Comparison of ENCODE assay signal across 25 cellular contexts in the genomic region with DNA sequence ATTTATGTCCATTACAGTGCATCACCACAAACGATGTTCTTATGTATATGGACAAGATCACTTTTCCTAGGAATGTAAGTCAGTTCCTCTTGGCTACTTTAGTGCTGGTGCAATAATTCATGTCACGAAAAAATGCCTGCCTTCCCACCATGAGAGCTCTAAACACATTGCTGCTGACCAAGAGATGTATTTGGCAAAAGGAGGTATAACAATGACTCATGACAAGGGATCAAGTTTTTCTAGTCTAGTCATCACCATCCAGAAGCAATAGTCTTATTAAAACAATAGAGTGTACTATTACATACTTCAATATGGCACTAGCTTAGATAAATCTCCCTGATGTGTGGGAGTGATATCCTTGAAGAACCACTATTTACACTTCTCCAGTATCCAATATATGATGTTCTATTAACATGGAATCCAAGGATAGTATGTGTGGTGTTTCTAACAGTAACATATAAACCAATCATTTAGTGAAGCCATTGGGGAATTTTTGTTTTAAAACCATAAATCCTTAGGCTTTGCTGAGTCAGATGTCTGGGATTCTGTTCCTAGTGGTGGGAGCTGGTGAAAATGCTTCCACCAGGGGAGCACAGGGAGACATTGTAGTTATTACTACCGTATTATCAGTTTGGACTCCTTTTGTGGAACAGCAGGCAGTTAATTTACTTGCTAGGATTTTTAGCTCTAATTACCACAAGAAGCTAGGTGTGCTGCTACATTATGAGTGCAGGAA.
DNase-seq lines count a peak whose midpoint lies in the region; ATAC-seq, FAIRE-seq and TF ChIP-seq lines count a peak whose summit lies in the region.
"Had no signal": no experiment of that assay in that cellular context is flagged by ENCODE, and none has a peak within 500 bp of the region (broad histone marks: within the 10 kb centered on the region; RNA-seq: fewer than 3 reads in every experiment).

No MANE protein-coding gene starts in this region.

- H3K79me2 ChIP-seq in astrocyte (ENCODE audit: insufficient read depth, low read length), result no peaks in the 10 kb centered on the region

- TF ChIP-seq POLR2A in A549 (IDR thresholded peaks at IDR 0.05; ENCODE audit: low read length), result no peak

- H3K27ac ChIP-seq in A549, result peak overlapping the region in 1 of 2 experiments; percentile 47; a peak in 1 of 6 replicates
- H3K27ac ChIP-seq in astrocyte (ENCODE audit: low read depth, low read length), result peak overlapping the region; percentile 34
- H3K27ac ChIP-seq: HL-60, stomach had no signal

- no peak overlapping the region for H3K4me3 Mint-ChIP-seq in astrocyte (ENCODE audit: unreplicated experiment)
- no peak overlapping the region for H3K4me3 Mint-ChIP-seq in natural killer cell
- H3K4me3 Mint-ChIP-seq: activated CD4-positive, alpha-beta memory T cell treated with anti-CD3 and anti-CD28 coated beads, Interleukin-2, amount 10 ng/mL, durations not matched to agents 7 days and 5 days; central memory CD8-positive, alpha-beta T cell; immature natural killer cell; natural killer cell treated with Interleukin-12 subunit alpha and Interleukin-12 subunit beta and Interleukin-15 and Interleukin-18, amount 100 ng/mL, for 72 hours had no signal

- no peaks in the 10 kb centered on the region for H3K36me3 Mint-ChIP-seq in astrocyte (ENCODE audit: low read depth, unreplicated experiment)
- no peaks in the 10 kb centered on the region for H3K36me3 Mint-ChIP-seq in natural killer cell
- H3K36me3 Mint-ChIP-seq: immature natural killer cell; natural killer cell treated with Interleukin-12 subunit alpha and Interleukin-12 subunit beta and Interleukin-15 and Interleukin-18, amount 100 ng/mL, for 72 hours had no signal

- peaks cover 6% of the 10 kb centered on the region for H3K4me1 Mint-ChIP-seq in astrocyte (ENCODE audit: low read depth, unreplicated experiment)
- no peaks in the 10 kb centered on the region for H3K4me1 Mint-ChIP-seq in natural killer cell
- H3K4me1 Mint-ChIP-seq: activated CD4-positive, alpha-beta memory T cell treated with anti-CD3 and anti-CD28 coated beads, Interleukin-2, amount 10 ng/mL, durations not matched to agents 7 days and 5 days; central memory CD8-positive, alpha-beta T cell; immature natural killer cell had no signal

- peak overlapping the region; percentile 38 for H3K27ac Mint-ChIP-seq in astrocyte (ENCODE audit: unreplicated experiment)
- no peak overlapping the region for H3K27ac Mint-ChIP-seq in natural killer cell
- H3K27ac Mint-ChIP-seq: activated CD4-positive, alpha-beta memory T cell treated with anti-CD3 and anti-CD28 coated beads, Interleukin-2, amount 10 ng/mL, durations not matched to agents 7 days and 5 days; immature natural killer cell; natural killer cell treated with Interleukin-12 subunit alpha and Interleukin-12 subunit beta and Interleukin-15 and Interleukin-18, amount 100 ng/mL, for 72 hours had no signal

- TF ChIP-seq RAD21 in A549 (conservative IDR thresholded peaks at IDR 0.05 in 1 of 2, IDR thresholded peaks at IDR 0.05 in 1 of 2), result no peak

- POLR2A ChIA-PET in A549 (lab: Yijun Ruan, JAX), result no interaction called here

- H3K9me3 Mint-ChIP-seq in astrocyte (ENCODE audit: unreplicated experiment), result no peaks in the 10 kb centered on the region
- peaks cover 3 to 5% of the 10 kb centered on the region in 2 donors for H3K9me3 Mint-ChIP-seq in natural killer cell

- ATAC-seq in A549 (peak; percentile 74 to 80; a peak in 4 of 6 replicates), GM21737 (IDR thresholded peaks at IDR 0.05; ENCODE audit: unreplicated experiment) (no peak), natural killer cell (no peak), GM18870 (IDR thresholded peaks at IDR 0.05; ENCODE audit: unreplicated experiment) (no peak)
- ATAC-seq: natural killer cell treated with Interleukin-12 subunit alpha and Interleukin-12 subunit beta and Interleukin-15 and Interleukin-18, amount 100 ng/mL, for 72 hours; SK-N-SH treated with all-trans-retinoic acid at 6 μM for 48 hours had no signal

- FAIRE-seq in A549 (lab: Jason Lieb, UNC), result peak; percentile 23
- FAIRE-seq in HTR-8/SVneo (lab: Jason Lieb, UNC), result peak; percentile 42
- no peak for FAIRE-seq in astrocyte (lab: Jason Lieb, UNC)
- FAIRE-seq: GM12891, TTC549 had no signal

- no peaks in the 10 kb centered on the region for H4K20me1 ChIP-seq in astrocyte (ENCODE audit: insufficient read depth, low read length)

- TF ChIP-seq CTCF in A549 (IDR thresholded peaks at IDR 0.05) (no peak), astrocyte (IDR thresholded peaks at IDR 0.05; ENCODE audit: insufficient read depth, low read depth, low read length) (peak; percentile 4), foreskin fibroblast (IDR thresholded peaks at IDR 0.05; ENCODE audit: low read depth, low read length) (no peak), natural killer cell (IDR thresholded peaks at IDR 0.05) (no peak)

- H3K9me3 ChIP-seq in A549 (no peaks in the 10 kb centered on the region; the same call in 2 of the 3 replicates), astrocyte (ENCODE audit: insufficient read depth, low read depth, low read length) (peaks cover 2% of the 10 kb centered on the region)

- H3K4me2 ChIP-seq in A549 (0 out of 3 replicates have a peak overlapping the region, but pooled peaks have one; percentile 7), astrocyte (ENCODE audit: low read length) (peak overlapping the region; percentile 26)

- H3K27me3 Mint-ChIP-seq in astrocyte (ENCODE audit: low read depth, unreplicated experiment), result no peaks in the 10 kb centered on the region
- no peaks in the 10 kb centered on the region for H3K27me3 Mint-ChIP-seq in natural killer cell (ENCODE audit: low read depth in 2 of 2)
- H3K27me3 Mint-ChIP-seq: activated CD4-positive, alpha-beta memory T cell treated with anti-CD3 and anti-CD28 coated beads, Interleukin-2, amount 10 ng/mL, durations not matched to agents 7 days and 5 days; central memory CD8-positive, alpha-beta T cell; natural killer cell treated with Interleukin-12 subunit alpha and Interleukin-12 subunit beta and Interleukin-15 and Interleukin-18, amount 100 ng/mL, for 72 hours had no signal

- no peak overlapping the region for H3K4me3 ChIP-seq in A549
- no peak overlapping the region for H3K4me3 ChIP-seq in astrocyte (ENCODE audit: insufficient read depth, low read depth, low read length)
- no peak overlapping the region for H3K4me3 ChIP-seq in foreskin fibroblast (ENCODE audit: low read depth in 1 of 2, low read length in 2 of 2)
- H3K4me3 ChIP-seq: stomach had no signal

- WGBS in A549 (ENCODE audit: missing lambda C conversion rate), result 17% methylated on average over 3 of the region's 3 CpGs

- no peaks in the 10 kb centered on the region for H3K27me3 ChIP-seq in astrocyte (ENCODE audit: insufficient read depth, low read length)
- H3K27me3 ChIP-seq: stomach had no signal

- intact Hi-C loops in posterior vena cava (cut with DNase I) (no loop called here), natural killer cell (cut with micrococcal nuclease) (no loop called here)

- H3K9ac ChIP-seq in astrocyte (ENCODE audit: low read length), result no peak overlapping the region

- TF ChIP-seq EP300 in A549 (IDR thresholded peaks at IDR 0.05), result no peak

- no peak overlapping the region for H2AFZ ChIP-seq in astrocyte (ENCODE audit: low read depth, low read length)

- peak; percentile 3 to 49 for DNase-seq in A549 (ENCODE audit: low read depth in 1 of 2, low spot score in 1 of 2)
- DNase-seq in HTR-8/SVneo (ENCODE audit: insufficient read length, low spot score), result peak; percentile 66
- DNase-seq in astrocyte (ENCODE audit: low read depth), result peak; percentile 80
- DNase-seq in foreskin fibroblast, result peak; percentile 14 to 66
- DNase-seq in posterior vena cava (ENCODE audit: low spot score), result no peak
- DNase-seq in natural killer cell, result no peak
- DNase-seq: ACHN; activated CD4-positive, alpha-beta memory T cell treated with anti-CD3 and anti-CD28 coated beads, Interleukin-2, amount 10 ng/mL, durations not matched to agents 7 days and 5 days; activated T-cell treated with anti-CD3 and anti-CD28 coated beads, Interleukin-2, amount 50 U/mL, for 48 hours; effector memory CD4-positive, alpha-beta T cell; glutamatergic neuron; GOT3; immature natural killer cell; mammary epithelial cell; NCI-H187; NCI-H524 treated with DMSO at 0.1 percent for 48 hours; stomach had no signal

- H3K36me3 ChIP-seq in astrocyte (ENCODE audit: insufficient read depth, low read length), result no peaks in the 10 kb centered on the region
- H3K36me3 ChIP-seq: stomach had no signal

- CTCF ChIA-PET in A549 (lab: Yijun Ruan, JAX), result no interaction called here

- H3K4me1 ChIP-seq in A549 (no peaks in the 10 kb centered on the region), astrocyte (ENCODE audit: insufficient read depth, low read length) (no peaks in the 10 kb centered on the region)
- H3K4me1 ChIP-seq: stomach had no signal

TF ChIP-seq in A549, 52 proteins besides CTCF, POLR2A, EP300 and RAD21 (continues in another document):
- TF ChIP-seq, protein P1, sequence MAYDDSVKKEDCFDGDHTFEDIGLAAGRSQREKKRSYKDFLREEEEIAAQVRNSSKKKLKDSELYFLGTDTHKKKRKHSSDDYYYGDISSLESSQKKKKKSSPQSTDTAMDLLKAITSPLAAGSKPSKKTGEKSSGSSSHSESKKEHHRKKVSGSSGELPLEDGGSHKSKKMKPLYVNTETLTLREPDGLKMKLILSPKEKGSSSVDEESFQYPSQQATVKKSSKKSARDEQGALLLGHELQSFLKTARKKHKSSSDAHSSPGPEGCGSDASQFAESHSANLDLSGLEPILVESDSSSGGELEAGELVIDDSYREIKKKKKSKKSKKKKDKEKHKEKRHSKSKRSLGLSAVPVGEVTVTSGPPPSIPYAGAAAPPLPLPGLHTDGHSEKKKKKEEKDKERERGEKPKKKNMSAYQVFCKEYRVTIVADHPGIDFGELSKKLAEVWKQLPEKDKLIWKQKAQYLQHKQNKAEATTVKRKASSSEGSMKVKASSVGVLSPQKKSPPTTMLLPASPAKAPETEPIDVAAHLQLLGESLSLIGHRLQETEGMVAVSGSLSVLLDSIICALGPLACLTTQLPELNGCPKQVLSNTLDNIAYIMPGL (CRISPR knock-in tag; IDR thresholded peaks at IDR 0.05; ENCODE audit: borderline replicate concordance), result no peak
- no peak for TF ChIP-seq HEYL (CRISPR knock-in tag; IDR thresholded peaks at IDR 0.05)
- peak; percentile 37; the same call in 1 of the 2 replicates for TF ChIP-seq JUNB (IDR thresholded peaks at IDR 0.05)
- no peak for TF ChIP-seq HOXB13 (CRISPR knock-in tag; IDR thresholded peaks at IDR 0.05; ENCODE audit: low read depth)
- TF ChIP-seq, protein P2, sequence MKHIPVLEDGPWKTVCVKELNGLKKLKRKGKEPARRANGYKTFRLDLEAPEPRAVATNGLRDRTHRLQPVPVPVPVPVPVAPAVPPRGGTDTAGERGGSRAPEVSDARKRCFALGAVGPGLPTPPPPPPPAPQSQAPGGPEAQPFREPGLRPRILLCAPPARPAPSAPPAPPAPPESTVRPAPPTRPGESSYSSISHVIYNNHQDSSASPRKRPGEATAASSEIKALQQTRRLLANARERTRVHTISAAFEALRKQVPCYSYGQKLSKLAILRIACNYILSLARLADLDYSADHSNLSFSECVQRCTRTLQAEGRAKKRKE (CRISPR knock-in tag; IDR thresholded peaks at IDR 0.05; ENCODE audit: low read depth), result no peak
- no peak for TF ChIP-seq POLR2AphosphoS2 (conservative IDR thresholded peaks at IDR 0.05; ENCODE audit: low read length)
- TF ChIP-seq NR3C1 (IDR thresholded peaks at IDR 0.05), result no peak
- no peak for TF ChIP-seq FOSL2 (IDR thresholded peaks at IDR 0.05)
- TF ChIP-seq FOSL2 (CRISPR knock-in tag; IDR thresholded peaks at IDR 0.05), result peak; percentile 39

Comparison
In these comparisons a context has a peak if more than half of its experiments do, and no peak if none do; other contexts are left out.
1. ATAC-seq: peak in A549 (2 of 2); none in GM21737 (single experiment), natural killer cell (0 of 3) and GM18870 (single experiment).
2. DNase-seq: peak in A549 (2 of 2), HTR-8/SVneo (single experiment), astrocyte (single experiment) and foreskin fibroblast (2 of 2); none in posterior vena cava (single experiment) and natural killer cell (single experiment).